Comparison of ENCODE assay signal across 22 cellular contexts in the genomic region with DNA sequence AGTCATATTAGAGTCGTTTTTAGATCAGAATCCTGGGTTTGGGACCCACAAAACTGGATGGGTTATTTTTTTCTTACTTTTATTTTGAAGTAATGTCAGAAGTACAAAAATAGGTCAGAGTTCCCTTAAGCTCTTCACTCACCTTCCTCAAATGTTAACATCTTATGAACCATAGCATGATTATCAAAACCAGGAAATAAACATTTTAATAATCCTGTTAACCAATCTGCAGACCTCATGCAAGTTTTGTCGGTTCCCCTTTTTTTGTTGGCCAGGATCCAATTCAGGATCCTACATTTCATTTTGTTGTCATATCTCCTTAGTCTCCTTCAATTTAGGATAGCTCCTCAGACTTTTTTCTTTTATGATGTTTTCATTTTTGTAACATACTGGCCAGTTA.
DNase-seq lines count a peak whose midpoint lies in the region; ATAC-seq and TF ChIP-seq lines count a peak whose summit lies in the region.
"Had no signal": no experiment of that assay in that cellular context is flagged by ENCODE, and none has a peak within 500 bp of the region (broad histone marks: within the 10 kb centered on the region; RNA-seq: fewer than 3 reads in every experiment).

No MANE protein-coding gene starts in this region.

- no peak overlapping the region for H3K4me3 ChIP-seq in BLaER1
- H3K4me3 ChIP-seq: lung, ovary, PC-9, SJCRH30, thoracic aorta had no signal

- H3K4me1 Mint-ChIP-seq in HFFc6 (ENCODE audit: low read depth), result peaks cover 24% of the 10 kb centered on the region
- peaks cover 16% of the 10 kb centered on the region for H3K4me1 Mint-ChIP-seq in memory B cell
- H3K4me1 Mint-ChIP-seq in activated T-cell treated with anti-CD3 and anti-CD28 coated beads, Interleukin-2, amount 50 U/mL, for 4 hours (ENCODE audit: low read depth), result peaks cover 9% of the 10 kb centered on the region
- peaks cover 7% of the 10 kb centered on the region for H3K4me1 Mint-ChIP-seq in activated CD8-positive, alpha-beta T cell treated with anti-CD3 and anti-CD28 coated beads for 36 hours (ENCODE audit: low read depth)

- H3K27ac Mint-ChIP-seq in HFFc6, result peak overlapping the region; percentile 5; the same call in 1 of the 2 replicates
- H3K27ac Mint-ChIP-seq in memory B cell, result no peak overlapping the region
- no peak overlapping the region for H3K27ac Mint-ChIP-seq in activated CD8-positive, alpha-beta T cell treated with anti-CD3 and anti-CD28 coated beads for 36 hours
- H3K27ac Mint-ChIP-seq: activated T-cell treated with anti-CD3 and anti-CD28 coated beads, Interleukin-2, amount 50 U/mL, for 72 hours; stimulated activated memory B cell treated with anti-CD40 and anti-IgM and Interleukin-4, amounts not matched to agents 10 μg/mL and 1 μg/mL and 100 μg/mL, for 72 hours had no signal

- H3K9me3 Mint-ChIP-seq in HFFc6, result no peaks in the 10 kb centered on the region
- no peaks in the 10 kb centered on the region for H3K9me3 Mint-ChIP-seq in memory B cell
- no peaks in the 10 kb centered on the region for H3K9me3 Mint-ChIP-seq in activated T-cell treated with anti-CD3 and anti-CD28 coated beads, Interleukin-2, amount 50 U/mL, for 4 hours
- H3K9me3 Mint-ChIP-seq in activated CD8-positive, alpha-beta T cell treated with anti-CD3 and anti-CD28 coated beads for 36 hours, result no peaks in the 10 kb centered on the region
- H3K9me3 Mint-ChIP-seq: activated T-cell treated with anti-CD3 and anti-CD28 coated beads, Interleukin-2, amount 50 U/mL, for 72 hours; stimulated activated memory B cell treated with anti-CD40 and anti-IgM and Interleukin-4, amounts not matched to agents 10 μg/mL and 1 μg/mL and 100 μg/mL, for 72 hours had no signal

- H3K4me3 Mint-ChIP-seq in HFFc6 (no peak overlapping the region), memory B cell (no peak overlapping the region)
- no peak overlapping the region for H3K4me3 Mint-ChIP-seq in activated T-cell treated with anti-CD3 and anti-CD28 coated beads, Interleukin-2, amount 50 U/mL, for 4 hours
- H3K4me3 Mint-ChIP-seq in activated CD8-positive, alpha-beta T cell treated with anti-CD3 and anti-CD28 coated beads for 36 hours, result no peak overlapping the region
- H3K4me3 Mint-ChIP-seq: activated T-cell treated with anti-CD3 and anti-CD28 coated beads, Interleukin-2, amount 50 U/mL, for 72 hours; stimulated activated memory B cell treated with anti-CD40 and anti-IgM and Interleukin-4, amounts not matched to agents 10 μg/mL and 1 μg/mL and 100 μg/mL, for 72 hours had no signal

- peaks cover 1% of the 10 kb centered on the region for H3K27me3 Mint-ChIP-seq in HFFc6 (ENCODE audit: insufficient read depth)
- no peaks in the 10 kb centered on the region for H3K27me3 Mint-ChIP-seq in memory B cell
- H3K27me3 Mint-ChIP-seq in activated T-cell treated with anti-CD3 and anti-CD28 coated beads, Interleukin-2, amount 50 U/mL, for 4 hours (ENCODE audit: low read depth), result no peaks in the 10 kb centered on the region
- no peaks in the 10 kb centered on the region for H3K27me3 Mint-ChIP-seq in activated CD8-positive, alpha-beta T cell treated with anti-CD3 and anti-CD28 coated beads for 36 hours
- H3K27me3 Mint-ChIP-seq: stimulated activated memory B cell treated with anti-CD40 and anti-IgM and Interleukin-4, amounts not matched to agents 10 μg/mL and 1 μg/mL and 100 μg/mL, for 72 hours had no signal

- peak; percentile 53 for ATAC-seq in memory B cell (ENCODE audit: low read depth)
- ATAC-seq in activated T-cell treated with anti-CD3 and anti-CD28 coated beads, Interleukin-2, amount 50 U/mL, for 4 hours, result no peak
- no peak for ATAC-seq in activated CD8-positive, alpha-beta T cell treated with anti-CD3 and anti-CD28 coated beads for 36 hours
- ATAC-seq: activated T-cell treated with anti-CD3 and anti-CD28 coated beads, Interleukin-2, amount 50 U/mL, for 72 hours; stimulated activated memory B cell treated with anti-CD40 and anti-IgM and Interleukin-4, amounts not matched to agents 10 μg/mL and 1 μg/mL and 100 μg/mL, for 72 hours had no signal

- peaks cover 23% of the 10 kb centered on the region for H4K20me1 ChIP-seq in BLaER1

- no peak overlapping the region for H3K9ac ChIP-seq in BLaER1

- peak overlapping the region; percentile 1; the same call in 1 of the 2 replicates for H3K4me2 ChIP-seq in BLaER1
- H3K4me2 ChIP-seq: PC-9 had no signal

- intact Hi-C loops in activated CD8-positive, alpha-beta T cell treated with anti-CD3 and anti-CD28 coated beads for 36 hours (cut with micrococcal nuclease), result no loop called here

- peaks cover 82% of the 10 kb centered on the region for H3K4me1 ChIP-seq in BLaER1
- H3K4me1 ChIP-seq: SJCRH30 had no signal

- POLR2A ChIA-PET in activated CD8-positive, alpha-beta T cell treated with anti-CD3 and anti-CD28 coated beads for 36 hours (lab: Charles Lee), result no interaction called here

- H3K36me3 Mint-ChIP-seq in HFFc6 (ENCODE audit: low read depth), result peaks cover 9% of the 10 kb centered on the region; the same call in 1 of the 2 replicates
- H3K36me3 Mint-ChIP-seq in memory B cell, result peaks cover 6% of the 10 kb centered on the region
- peaks cover 2% of the 10 kb centered on the region for H3K36me3 Mint-ChIP-seq in activated T-cell treated with anti-CD3 and anti-CD28 coated beads, Interleukin-2, amount 50 U/mL, for 4 hours (ENCODE audit: insufficient read depth)
- no peaks in the 10 kb centered on the region for H3K36me3 Mint-ChIP-seq in activated CD8-positive, alpha-beta T cell treated with anti-CD3 and anti-CD28 coated beads for 36 hours (ENCODE audit: low read depth)

- CTCF ChIA-PET in activated CD8-positive, alpha-beta T cell treated with anti-CD3 and anti-CD28 coated beads for 36 hours (lab: Charles Lee), result no interaction called here

- TF ChIP-seq CTCF in HFFc6 (IDR thresholded peaks at IDR 0.05), result no peak
- TF ChIP-seq CTCF in activated CD8-positive, alpha-beta T cell treated with anti-CD3 and anti-CD28 coated beads for 36 hours (IDR thresholded peaks at IDR 0.05), result no peak

- no peak for DNase-seq in HFFc6
- peak; percentile 11 for DNase-seq in RPMI8226
- no peak for DNase-seq in memory B cell (ENCODE audit: low spot score in 2 of 2)
- no peak for DNase-seq in retina
- DNase-seq in activated T-cell treated with anti-CD3 and anti-CD28 coated beads, Interleukin-2, amount 50 U/mL, for 4 hours, result no peak
- DNase-seq in activated CD8-positive, alpha-beta T cell treated with anti-CD3 and anti-CD28 coated beads for 36 hours, result no peak
- DNase-seq in DMS114 treated with DMSO at 0.1 percent for 48 hours (lab: John Stamatoyannopoulos, UW; ENCODE audit: unreplicated experiment), result no peak
- DNase-seq: activated naive CD4-positive, alpha-beta T cell treated with anti-CD3 and anti-CD28 coated beads, Interleukin-2, amount 50 U/mL, for 16 hours; activated T-cell treated with anti-CD3 and anti-CD28 coated beads, Interleukin-2, amount 50 U/mL, for 72 hours; anterior cingulate cortex; caudate nucleus; foreskin melanocyte; NCI-H1694 treated with DMSO at 0.1 percent for 48 hours; ovary; PC-9; SJCRH30; T-helper 2 cell had no signal

- H3K9me3 ChIP-seq in BLaER1, result no peaks in the 10 kb centered on the region
- H3K9me3 ChIP-seq: ovary, SJCRH30, thoracic aorta had no signal

- H3K36me3 ChIP-seq in BLaER1, result peaks cover 33% of the 10 kb centered on the region
- H3K36me3 ChIP-seq: ovary, thoracic aorta had no signal

- H3K27me3 ChIP-seq in BLaER1, result no peaks in the 10 kb centered on the region
- H3K27me3 ChIP-seq: ovary, SJCRH30 had no signal

- H3K27ac ChIP-seq in BLaER1, result no peak overlapping the region
- H3K27ac ChIP-seq: epithelial cell of prostate, ovary, PC-9, SJCRH30, thoracic aorta had no signal
